In genomic region chr9:34983209-34983608, GRCh38 we compare ENCODE assay signal across 13 cellular contexts. TPM values are rescaled to one million over a fixed set of nuclear protein-coding genes. Genes with fewer than 3 reads are reported as not detected.
DNase-seq lines count a peak whose midpoint lies in the region; ATAC-seq, FAIRE-seq and TF ChIP-seq lines count a peak whose summit lies in the region.
"Had no signal": no experiment of that assay in that cellular context is flagged by ENCODE, and none has a peak within 500 bp of the region (broad histone marks: within the 10 kb centered on the region; RNA-seq: fewer than 3 reads in every experiment).

No MANE protein-coding gene starts in this region.

- peaks cover under 1% of the 10 kb centered on the region for H3K36me3 Mint-ChIP-seq in activated T-helper 17 cell treated with anti-CD3 and anti-CD28 coated beads, Interleukin-2, amount 50 U/mL, for 72 hours (ENCODE audit: low read depth)
- H3K36me3 Mint-ChIP-seq in endodermal cell (ENCODE audit: low read depth): no peaks in the 10 kb centered on the region
- no peaks in the 10 kb centered on the region for H3K36me3 Mint-ChIP-seq in Calu3 (ENCODE audit: insufficient read depth, unreplicated experiment)

- H3K4me3 ChIP-seq in endodermal cell (ENCODE audit: low read length): no peak overlapping the region
- H3K4me3 ChIP-seq: hepatocyte had no signal

- H3K9me3 ChIP-seq in endodermal cell (ENCODE audit: control insufficient read depth, low read length): no peaks in the 10 kb centered on the region

- no peak overlapping the region for H3K27ac ChIP-seq in endodermal cell (ENCODE audit: low read depth, low read length)
- H3K27ac ChIP-seq: hepatocyte had no signal

- H3K4me1 Mint-ChIP-seq in activated T-helper 17 cell treated with anti-CD3 and anti-CD28 coated beads, Interleukin-2, amount 50 U/mL, for 72 hours: peaks cover 40% of the 10 kb centered on the region
- H3K4me1 Mint-ChIP-seq in endodermal cell: peaks cover 1% of the 10 kb centered on the region
- peaks cover 12% of the 10 kb centered on the region for H3K4me1 Mint-ChIP-seq in Calu3 (ENCODE audit: low read depth, unreplicated experiment)

- peak; percentile 55 for ATAC-seq in GM21447 (IDR thresholded peaks at IDR 0.05; ENCODE audit: unreplicated experiment)
- peak; percentile 49 for ATAC-seq in HG03442 (IDR thresholded peaks at IDR 0.05; ENCODE audit: unreplicated experiment)
- no peak for ATAC-seq in activated T-helper 17 cell treated with anti-CD3 and anti-CD28 coated beads, Interleukin-2, amount 50 U/mL, for 72 hours (replicated peaks)

- H3K27ac Mint-ChIP-seq in activated T-helper 17 cell treated with anti-CD3 and anti-CD28 coated beads, Interleukin-2, amount 50 U/mL, for 72 hours: peak overlapping the region; percentile 47
- H3K27ac Mint-ChIP-seq in endodermal cell (no peak overlapping the region), Calu3 (ENCODE audit: unreplicated experiment) (no peak overlapping the region)

- FAIRE-seq in GM12891 (lab: Jason Lieb, UNC) (peak; percentile 93), D721Med (lab: Jason Lieb, UNC) (no peak)

- H3K36me3 ChIP-seq in endodermal cell (ENCODE audit: control insufficient read depth, insufficient read depth, low read length): no peaks in the 10 kb centered on the region

- intact Hi-C loops in Calu3 (cut with micrococcal nuclease; ENCODE audit: unreplicated experiment): no loop called here

- WGBS in endodermal cell (ENCODE audit: insufficient coverage in 1 of 2, insufficient read length in 1 of 2), 2 experiments: 87 to 100% methylated on average over 1 to 2 of the region's 2 CpGs

- H3K9ac ChIP-seq in endodermal cell (ENCODE audit: extremely low read depth, low read length, poor library complexity, severe bottlenecking): no peak overlapping the region

- no TSS peak for BruUV-seq in Calu3 (replicated peaks; lab: Mats Ljungman, UMichigan)

- peak overlapping the region; percentile 0 for H3K4me3 Mint-ChIP-seq in activated T-helper 17 cell treated with anti-CD3 and anti-CD28 coated beads, Interleukin-2, amount 50 U/mL, for 72 hours
- H3K4me3 Mint-ChIP-seq in endodermal cell (no peak overlapping the region), Calu3 (ENCODE audit: low read depth, unreplicated experiment) (no peak overlapping the region)

- no peak for DNase-seq in GM12891 (ENCODE audit: insufficient read length, low spot score)
- no peak for DNase-seq in D721Med (ENCODE audit: insufficient read length, low spot score)
- DNase-seq in endodermal cell: no peak
- no peak for DNase-seq in SHP77 (lab: John Stamatoyannopoulos, UW)
- no peak for DNase-seq in Calu3
- DNase-seq: activated effector memory CD4-positive, alpha-beta T cell treated with anti-CD3 and anti-CD28 coated beads, Interleukin-2, amount 50 U/mL, for 16 hours; NCI-H524 treated with DMSO at 0.1 percent for 48 hours had no signal

- no peaks in the 10 kb centered on the region for H3K27me3 Mint-ChIP-seq in activated T-helper 17 cell treated with anti-CD3 and anti-CD28 coated beads, Interleukin-2, amount 50 U/mL, for 72 hours
- H3K27me3 Mint-ChIP-seq in endodermal cell (ENCODE audit: insufficient read depth) (peaks cover 4% of the 10 kb centered on the region), Calu3 (ENCODE audit: unreplicated experiment) (peaks cover 85% of the 10 kb centered on the region)

- H3K27me3 ChIP-seq in endodermal cell (ENCODE audit: control insufficient read depth, insufficient read depth, low read length, poor library complexity, severe bottlenecking): no peaks in the 10 kb centered on the region

- TF ChIP-seq CTCF in D721Med (IDR thresholded peaks at IDR 0.05; ENCODE audit: insufficient read depth, missing control alignments) (no peak), endodermal cell (conservative IDR thresholded peaks at IDR 0.05) (no peak), Calu3 (IDR thresholded peaks at IDR 0.05; ENCODE audit: unreplicated experiment) (no peak)

- TF ChIP-seq POLR2A in GM12891 (IDR thresholded peaks at IDR 0.05; ENCODE audit: low read depth, low read length): no peak

- no peaks in the 10 kb centered on the region for H3K9me3 Mint-ChIP-seq in activated T-helper 17 cell treated with anti-CD3 and anti-CD28 coated beads, Interleukin-2, amount 50 U/mL, for 72 hours
- no peaks in the 10 kb centered on the region for H3K9me3 Mint-ChIP-seq in endodermal cell
- H3K9me3 Mint-ChIP-seq in Calu3 (ENCODE audit: low read depth, unreplicated experiment): no peaks in the 10 kb centered on the region

- CTCF ChIA-PET in Calu3 (lab: Charles Lee): no interaction called here

- H3K4me1 ChIP-seq in endodermal cell (ENCODE audit: control insufficient read depth, insufficient read depth, low read length): no peaks in the 10 kb centered on the region

TF ChIP-seq in GM12891, 5 proteins besides CTCF, POLR2A, EP300 and RAD21:
- TF ChIP-seq POLR2AphosphoS5 (IDR thresholded peaks at IDR 0.05; ENCODE audit: low read depth, low read length) (no peak), SPI1 (IDR thresholded peaks at IDR 0.05; ENCODE audit: low read depth, low read length) (peak; percentile 93)

RNA-seq across cellular contexts. Expression of gene DNAJB5, which starts 6.3 kb away (rescaled TPM):
- 7.7 TPM for polyA plus RNA-seq in GM12891 (2012; ENCODE audit: low read depth, missing spikeins)
- total RNA-seq in activated T-helper 17 cell treated with anti-CD3 and anti-CD28 coated beads, Interleukin-2, amount 50 U/mL, for 72 hours: 10 to 100 TPM in 1 of 2 donors, 1 to 10 TPM in 1; 4.4 to 10.7 TPM
- total RNA-seq in endodermal cell (10 to 100 TPM; 19.8 to 40.1 TPM), Calu3 (2022) (1.5 and 3.1 TPM in 2 replicates)
- polyA plus RNA-seq in endodermal cell (2013, experiment 1 of 2): 48.8 TPM
- 49.6 TPM for polyA plus RNA-seq in endodermal cell (2013, experiment 2 of 2)

RNA-seq across cellular contexts. Expression of gene PHF24, which starts 25.1 kb away (rescaled TPM):
- not detected for polyA plus RNA-seq in GM12891 (2012; ENCODE audit: low read depth, missing spikeins)
- total RNA-seq in activated T-helper 17 cell treated with anti-CD3 and anti-CD28 coated beads, Interleukin-2, amount 50 U/mL, for 72 hours: under 1 TPM in 1 of 2 donors, not detected in 1; 0.16 TPM
- total RNA-seq in endodermal cell (1 to 10 TPM; 1.9 to 2.7 TPM), Calu3 (2022) (not detected in 2 replicates)
- polyA plus RNA-seq in endodermal cell (2013, experiment 1 of 2): 1.0 TPM
- polyA plus RNA-seq in endodermal cell (2013, experiment 2 of 2): 0.66 TPM
- total RNA-seq: dermis microvascular lymphatic vessel endothelial cell, myocyte had no signal
